ENCODE assay signal across 25 cellular contexts in the genomic region with DNA sequence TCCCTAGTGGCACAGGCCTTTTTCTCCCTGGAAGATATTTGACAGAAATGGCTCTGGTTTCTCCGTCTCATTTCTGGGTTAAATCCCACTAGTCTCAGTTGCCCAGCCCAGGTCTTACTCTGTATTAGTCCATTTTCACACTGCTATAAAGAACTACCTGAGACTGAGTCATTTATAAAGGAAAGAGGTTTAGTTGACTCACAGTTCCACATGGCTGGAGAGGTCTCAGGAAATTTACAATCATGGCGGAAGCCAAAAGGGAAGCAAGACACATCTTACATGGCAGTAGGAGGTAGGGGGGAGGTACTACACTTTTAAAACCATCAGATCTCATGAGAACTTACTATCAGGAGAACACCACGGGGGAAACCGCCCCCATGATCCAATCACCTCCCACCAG.
"Had no signal": no experiment of that assay in that cellular context is flagged by ENCODE, and none has a peak within 500 bp of the region (broad histone marks: within the 10 kb centered on the region; RNA-seq: fewer than 3 reads in every experiment).

No MANE protein-coding gene starts in this region.

- H3K36me3 ChIP-seq: colonic mucosa, prostate gland, sigmoid colon, tibial artery had no signal

- FAIRE-seq: endothelial cell of umbilical vein, keratinocyte, urothelium cell line had no signal

- H3K4me3 ChIP-seq: colonic mucosa, lung, mucosa of descending colon, prostate gland, sigmoid colon, testis, tibial artery had no signal

- H3K27me3 ChIP-seq: colonic mucosa, sigmoid colon, testis, tibial artery had no signal

- H3K27ac ChIP-seq: colonic mucosa, prostate gland, sigmoid colon, testis, tibial artery had no signal

- H3K9me3 ChIP-seq: colonic mucosa, mucosa of descending colon, prostate gland, sigmoid colon, testis, tibial artery had no signal

- ATAC-seq: left lobe of liver; mucosa of descending colon; right cardiac atrium; stimulated activated effector memory CD8-positive, alpha-beta T cell treated with anti-CD3 and anti-CD28 coated beads, Interleukin-12 subunit alpha, Interleukin-12 subunit beta, amount 100 ng/mL, for 72 hours; stimulated activated naive CD8-positive, alpha-beta T cell treated with anti-CD3 and anti-CD28 coated beads, Interleukin-15, Interleukin-2, amounts not matched to agents 100 U/mL and 50 U/mL, for 24 hours had no signal

- H3K4me1 ChIP-seq: colonic mucosa, prostate gland, sigmoid colon, testis, tibial artery had no signal

- DNase-seq: colonic mucosa; dermis blood vessel endothelial cell; effector memory CD4-positive, alpha-beta T cell; foreskin fibroblast; hypothalamus; immature natural killer cell; mesenchymal stem cell; mucosa of descending colon; naive B cell; nucleus accumbens; right cardiac atrium; sigmoid colon; stimulated activated CD4-positive, alpha-beta T cell treated with anti-CD3 and anti-CD28 coated beads, Interleukin-2, amount 100 ng/mL, for 24 hours; stimulated activated CD4-positive, alpha-beta T cell treated with anti-CD3 and anti-CD28 coated beads, Interleukin-4, amount 100 ng/mL, for 24 hours; stimulated activated naive CD8-positive, alpha-beta T cell treated with anti-CD3 and anti-CD28 coated beads, Interleukin-15, Interleukin-2, amounts not matched to agents 100 U/mL and 50 U/mL, for 24 hours; substantia nigra; testis; tibial artery had no signal
